Comparison of ENCODE assay signal across 21 cellular contexts in the genomic region with DNA sequence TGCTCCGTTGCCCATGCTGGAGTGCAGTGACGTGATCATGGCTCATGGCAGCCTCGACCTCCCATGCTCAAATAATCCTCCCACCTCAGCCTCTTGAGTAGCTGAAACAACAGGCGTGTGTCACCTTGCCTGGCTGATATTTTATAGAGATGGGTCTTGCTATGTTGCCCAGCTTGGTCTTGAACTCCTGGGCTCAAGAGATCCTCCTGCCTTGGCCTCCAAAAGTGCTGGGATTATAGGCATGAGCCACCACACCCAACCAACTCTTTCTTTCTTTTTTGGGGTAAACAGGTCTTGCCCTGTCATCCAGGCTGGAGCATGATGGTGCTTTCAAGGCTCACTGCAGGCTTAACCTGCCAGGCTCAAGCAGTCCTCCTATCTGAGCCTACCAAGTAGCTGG.
A peak's percentile ranks its signal among the peaks of the same experiment; 100 is the strongest.
DNase-seq lines count a peak whose midpoint lies in the region; FAIRE-seq and TF ChIP-seq lines count a peak whose summit lies in the region.
"Had no signal": no experiment of that assay in that cellular context is flagged by ENCODE, and none has a peak within 500 bp of the region (broad histone marks: within the 10 kb centered on the region; RNA-seq: fewer than 3 reads in every experiment).

No MANE protein-coding gene starts in this region.

- TF ChIP-seq CTCF in HEK293 (tag by site-specific recombination; IDR thresholded peaks at IDR 0.05) (no peak), neural crest cell (conservative IDR thresholded peaks at IDR 0.05) (no peak), HFFc6 (IDR thresholded peaks at IDR 0.05) (no peak)

- H3K4me1 ChIP-seq in HEK293 (ENCODE audit: control insufficient read depth, insufficient read depth, low read length), result peaks cover 6% of the 10 kb centered on the region
- H3K4me1 ChIP-seq: BE2C, BLaER1, Caco-2 had no signal

- H3K27ac Mint-ChIP-seq in neural crest cell (ENCODE audit: unreplicated experiment) (peak overlapping the region; percentile 40), HFFc6 (no peak overlapping the region)
- H3K27ac Mint-ChIP-seq: CD4-positive, alpha-beta T cell; CD8-positive, alpha-beta T cell had no signal

- H3K36me3 Mint-ChIP-seq in neural crest cell (ENCODE audit: low read depth) (peaks cover 4% of the 10 kb centered on the region), HFFc6 (ENCODE audit: low read depth) (peaks cover 2% of the 10 kb centered on the region)

- POLR2A ChIA-PET in HEK293 (lab: Yijun Ruan, JAX), result no interaction called here

- CTCF ChIA-PET in HEK293 (lab: Yijun Ruan, JAX), result interaction anchor here (0.6 kb wide), 1 partner anchor 16 kb away, joined by 4 read pairs; no protein-coding TSS in a partner anchor

- no peaks in the 10 kb centered on the region for H3K36me3 ChIP-seq in HEK293 (ENCODE audit: control insufficient read depth in 2 of 2, insufficient read depth in 1 of 2, low read length in 2 of 2)
- H3K36me3 ChIP-seq: BE2C, BLaER1 had no signal

- H3K4me1 Mint-ChIP-seq in neural crest cell, result peaks cover 16% of the 10 kb centered on the region
- peaks cover 17% of the 10 kb centered on the region for H3K4me1 Mint-ChIP-seq in HFFc6 (ENCODE audit: low read depth)

- H3K4me3 Mint-ChIP-seq in neural crest cell (no peak overlapping the region), HFFc6 (no peak overlapping the region)
- H3K4me3 Mint-ChIP-seq: CD4-positive, alpha-beta T cell; CD8-positive, alpha-beta T cell had no signal

- DNase-seq in HTR-8/SVneo (ENCODE audit: insufficient read length, low spot score), result no peak
- DNase-seq in neural crest cell (ENCODE audit: low read depth, low spot score), result no peak
- DNase-seq in EL, result no peak
- DNase-seq in HFFc6, result no peak
- DNase-seq: 8988T; ACHN; BE2C; C1 segment of cervical spinal cord; Caco-2; Calu3; CD4-positive, alpha-beta T cell; CD8-positive, alpha-beta T cell; DMS79 treated with DMSO at 0.1 percent for 48 hours; GDM1 had no signal

- H3K27ac ChIP-seq in HEK293 (ENCODE audit: extremely low read depth, low read depth, low read length), result no peak overlapping the region
- H3K27ac ChIP-seq: BLaER1 had no signal

- H3K9me3 Mint-ChIP-seq in neural crest cell, result peaks cover 1% of the 10 kb centered on the region
- H3K9me3 Mint-ChIP-seq in HFFc6, result no peaks in the 10 kb centered on the region

- no peak overlapping the region for H3K4me3 ChIP-seq in HEK293 (ENCODE audit: low read depth, low read length)
- H3K4me3 ChIP-seq: BLaER1, GM12878 had no signal

- H3K27me3 Mint-ChIP-seq in neural crest cell (ENCODE audit: low read depth) (no peaks in the 10 kb centered on the region), HFFc6 (ENCODE audit: insufficient read depth) (no peaks in the 10 kb centered on the region)
- H3K27me3 Mint-ChIP-seq: CD4-positive, alpha-beta T cell had no signal

- peak; percentile 67 for FAIRE-seq in HTR-8/SVneo (lab: Jason Lieb, UNC)
- FAIRE-seq: A204.1, D721Med, GM12878, GM12892, GM18507 had no signal

- no peaks in the 10 kb centered on the region for H3K9me3 ChIP-seq in HEK293 (ENCODE audit: control insufficient read depth, insufficient read depth, low read depth, low read length)
- H3K9me3 ChIP-seq: BE2C, Caco-2 had no signal

TF ChIP-seq in HEK293, 187 proteins besides CTCF, POLR2A, EP300 and RAD21:
- TF ChIP-seq ZNF302 (tag by site-specific recombination; IDR thresholded peaks at IDR 0.05; ENCODE audit: low read depth) (no peak), ZNF121 (tag by site-specific recombination; IDR thresholded peaks at IDR 0.05) (0 out of 2 replicates have a peak, but pooled peaks have one; percentile 46), ZNF354C (tag by site-specific recombination; IDR thresholded peaks at IDR 0.05; ENCODE audit: borderline replicate concordance, low read depth) (no peak)
- TF ChIP-seq, protein P1, sequence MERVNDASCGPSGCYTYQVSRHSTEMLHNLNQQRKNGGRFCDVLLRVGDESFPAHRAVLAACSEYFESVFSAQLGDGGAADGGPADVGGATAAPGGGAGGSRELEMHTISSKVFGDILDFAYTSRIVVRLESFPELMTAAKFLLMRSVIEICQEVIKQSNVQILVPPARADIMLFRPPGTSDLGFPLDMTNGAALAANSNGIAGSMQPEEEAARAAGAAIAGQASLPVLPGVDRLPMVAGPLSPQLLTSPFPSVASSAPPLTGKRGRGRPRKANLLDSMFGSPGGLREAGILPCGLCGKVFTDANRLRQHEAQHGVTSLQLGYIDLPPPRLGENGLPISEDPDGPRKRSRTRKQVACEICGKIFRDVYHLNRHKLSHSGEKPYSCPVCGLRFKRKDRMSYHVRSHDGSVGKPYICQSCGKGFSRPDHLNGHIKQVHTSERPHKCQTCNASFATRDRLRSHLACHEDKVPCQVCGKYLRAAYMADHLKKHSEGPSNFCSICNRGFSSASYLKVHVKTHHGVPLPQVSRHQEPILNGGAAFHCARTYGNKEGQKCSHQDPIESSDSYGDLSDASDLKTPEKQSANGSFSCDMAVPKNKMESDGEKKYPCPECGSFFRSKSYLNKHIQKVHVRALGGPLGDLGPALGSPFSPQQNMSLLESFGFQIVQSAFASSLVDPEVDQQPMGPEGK (tag by site-specific recombination; IDR thresholded peaks at IDR 0.05), result no peak
